In genomic region chr10:49538381-49539319, GRCh38 we compare ENCODE assay signal across 1 cellular context.
A peak's percentile ranks its signal among the peaks of the same experiment; 100 is the strongest.
TF ChIP-seq lines count a peak whose summit lies in the region.

ERCC6 (minus strand) TSS chr10:49539121.

TF ChIP-seq in HepG2, 621 proteins besides CTCF, POLR2A, EP300 and RAD21 (continued from another document and continues in another):
- TF ChIP-seq TBP (CRISPR knock-in tag; IDR thresholded peaks at IDR 0.05), result 0 out of 2 replicates have a peak, but pooled peaks have one; percentile 22
- TF ChIP-seq ZNF746 (CRISPR knock-in tag; IDR thresholded peaks at IDR 0.05), result peak; percentile 50; the same call in 1 of the 2 replicates
- TF ChIP-seq ZNF234 (CRISPR knock-in tag; conservative IDR thresholded peaks at IDR 0.05), result 0 out of 2 replicates have a peak, but pooled peaks have one; percentile 24
- no peak for TF ChIP-seq ZNF468 (CRISPR knock-in tag; IDR thresholded peaks at IDR 0.05)
- TF ChIP-seq MTERF4 (CRISPR knock-in tag; IDR thresholded peaks at IDR 0.05), result no peak
- TF ChIP-seq, protein P1, sequence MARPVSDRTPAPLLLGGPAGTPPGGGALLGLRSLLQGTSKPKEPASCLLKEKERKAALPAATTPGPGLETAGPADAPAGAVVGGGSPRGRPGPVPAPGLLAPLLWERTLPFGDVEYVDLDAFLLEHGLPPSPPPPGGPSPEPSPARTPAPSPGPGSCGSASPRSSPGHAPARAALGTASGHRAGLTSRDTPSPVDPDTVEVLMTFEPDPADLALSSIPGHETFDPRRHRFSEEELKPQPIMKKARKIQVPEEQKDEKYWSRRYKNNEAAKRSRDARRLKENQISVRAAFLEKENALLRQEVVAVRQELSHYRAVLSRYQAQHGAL (CRISPR knock-in tag; IDR thresholded peaks at IDR 0.05; ENCODE audit: not compliant biosample characterization), result no peak
- TF ChIP-seq, protein P2, sequence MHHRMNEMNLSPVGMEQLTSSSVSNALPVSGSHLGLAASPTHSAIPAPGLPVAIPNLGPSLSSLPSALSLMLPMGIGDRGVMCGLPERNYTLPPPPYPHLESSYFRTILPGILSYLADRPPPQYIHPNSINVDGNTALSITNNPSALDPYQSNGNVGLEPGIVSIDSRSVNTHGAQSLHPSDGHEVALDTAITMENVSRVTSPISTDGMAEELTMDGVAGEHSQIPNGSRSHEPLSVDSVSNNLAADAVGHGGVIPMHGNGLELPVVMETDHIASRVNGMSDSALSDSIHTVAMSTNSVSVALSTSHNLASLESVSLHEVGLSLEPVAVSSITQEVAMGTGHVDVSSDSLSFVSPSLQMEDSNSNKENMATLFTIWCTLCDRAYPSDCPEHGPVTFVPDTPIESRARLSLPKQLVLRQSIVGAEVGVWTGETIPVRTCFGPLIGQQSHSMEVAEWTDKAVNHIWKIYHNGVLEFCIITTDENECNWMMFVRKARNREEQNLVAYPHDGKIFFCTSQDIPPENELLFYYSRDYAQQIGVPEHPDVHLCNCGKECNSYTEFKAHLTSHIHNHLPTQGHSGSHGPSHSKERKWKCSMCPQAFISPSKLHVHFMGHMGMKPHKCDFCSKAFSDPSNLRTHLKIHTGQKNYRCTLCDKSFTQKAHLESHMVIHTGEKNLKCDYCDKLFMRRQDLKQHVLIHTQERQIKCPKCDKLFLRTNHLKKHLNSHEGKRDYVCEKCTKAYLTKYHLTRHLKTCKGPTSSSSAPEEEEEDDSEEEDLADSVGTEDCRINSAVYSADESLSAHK (CRISPR knock-in tag; IDR thresholded peaks at IDR 0.05; ENCODE audit: borderline replicate concordance), result no peak
- TF ChIP-seq ZNF503 (CRISPR knock-in tag; IDR thresholded peaks at IDR 0.05), result peak; percentile 69; the same call in 1 of the 2 replicates
- no peak for TF ChIP-seq ZNF326 (CRISPR knock-in tag; IDR thresholded peaks at IDR 0.05; ENCODE audit: borderline replicate concordance)
- no peak for TF ChIP-seq NCOA5 (CRISPR knock-in tag; IDR thresholded peaks at IDR 0.05)
- TF ChIP-seq GPN1 (CRISPR knock-in tag; IDR thresholded peaks at IDR 0.05; ENCODE audit: borderline replicate concordance), result no peak
- TF ChIP-seq FOXA1 (IDR thresholded peaks at IDR 0.05), result no peak
- 0 out of 2 replicates have a peak, but pooled peaks have one; percentile 12 for TF ChIP-seq FOXA1 (CRISPR knock-in tag; IDR thresholded peaks at IDR 0.05)
- no peak for TF ChIP-seq NFE2L1 (CRISPR knock-in tag; IDR thresholded peaks at IDR 0.05; ENCODE audit: borderline replicate concordance)
- peak; percentile 97 for TF ChIP-seq EED (CRISPR knock-in tag; IDR thresholded peaks at IDR 0.05)
- no peak for TF ChIP-seq SRSF9 (IDR thresholded peaks at IDR 0.05; ENCODE audit: borderline replicate concordance, insufficient read depth, low read depth, low read length, poor library complexity, severe bottlenecking)
- TF ChIP-seq, protein P3, sequence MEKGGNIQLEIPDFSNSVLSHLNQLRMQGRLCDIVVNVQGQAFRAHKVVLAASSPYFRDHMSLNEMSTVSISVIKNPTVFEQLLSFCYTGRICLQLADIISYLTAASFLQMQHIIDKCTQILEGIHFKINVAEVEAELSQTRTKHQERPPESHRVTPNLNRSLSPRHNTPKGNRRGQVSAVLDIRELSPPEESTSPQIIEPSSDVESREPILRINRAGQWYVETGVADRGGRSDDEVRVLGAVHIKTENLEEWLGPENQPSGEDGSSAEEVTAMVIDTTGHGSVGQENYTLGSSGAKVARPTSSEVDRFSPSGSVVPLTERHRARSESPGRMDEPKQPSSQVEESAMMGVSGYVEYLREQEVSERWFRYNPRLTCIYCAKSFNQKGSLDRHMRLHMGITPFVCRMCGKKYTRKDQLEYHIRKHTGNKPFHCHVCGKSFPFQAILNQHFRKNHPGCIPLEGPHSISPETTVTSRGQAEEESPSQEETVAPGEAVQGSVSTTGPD (CRISPR knock-in tag; IDR thresholded peaks at IDR 0.05), result no peak
- no peak for TF ChIP-seq TOE1 (CRISPR knock-in tag; IDR thresholded peaks at IDR 0.05)
- peak; percentile 77 for TF ChIP-seq SPEN (CRISPR knock-in tag; IDR thresholded peaks at IDR 0.05; ENCODE audit: low read depth)
- TF ChIP-seq ATF3 (CRISPR knock-in tag; IDR thresholded peaks at IDR 0.05), result no peak; the same call in none of the 2 replicates
- no peak for TF ChIP-seq ZBTB1 (CRISPR knock-in tag; IDR thresholded peaks at IDR 0.05; ENCODE audit: borderline replicate concordance)
- no peak for TF ChIP-seq RFXANK (CRISPR knock-in tag; IDR thresholded peaks at IDR 0.05)
- TF ChIP-seq RXRB (CRISPR knock-in tag; IDR thresholded peaks at IDR 0.05; ENCODE audit: borderline replicate concordance), result no peak; the same call in 1 of the 2 replicates
- no peak for TF ChIP-seq SETDB1 (CRISPR knock-in tag; IDR thresholded peaks at IDR 0.05; ENCODE audit: borderline replicate concordance)
- TF ChIP-seq ZNF17 (CRISPR knock-in tag; IDR thresholded peaks at IDR 0.05), result no peak
- TF ChIP-seq FOSL2 (CRISPR knock-in tag; IDR thresholded peaks at IDR 0.05), result no peak
- peak; percentile 74; the same call in 1 of the 2 replicates for TF ChIP-seq ZNF724P (CRISPR knock-in tag; IDR thresholded peaks at IDR 0.05; ENCODE audit: borderline replicate concordance)
- TF ChIP-seq, protein P4, sequence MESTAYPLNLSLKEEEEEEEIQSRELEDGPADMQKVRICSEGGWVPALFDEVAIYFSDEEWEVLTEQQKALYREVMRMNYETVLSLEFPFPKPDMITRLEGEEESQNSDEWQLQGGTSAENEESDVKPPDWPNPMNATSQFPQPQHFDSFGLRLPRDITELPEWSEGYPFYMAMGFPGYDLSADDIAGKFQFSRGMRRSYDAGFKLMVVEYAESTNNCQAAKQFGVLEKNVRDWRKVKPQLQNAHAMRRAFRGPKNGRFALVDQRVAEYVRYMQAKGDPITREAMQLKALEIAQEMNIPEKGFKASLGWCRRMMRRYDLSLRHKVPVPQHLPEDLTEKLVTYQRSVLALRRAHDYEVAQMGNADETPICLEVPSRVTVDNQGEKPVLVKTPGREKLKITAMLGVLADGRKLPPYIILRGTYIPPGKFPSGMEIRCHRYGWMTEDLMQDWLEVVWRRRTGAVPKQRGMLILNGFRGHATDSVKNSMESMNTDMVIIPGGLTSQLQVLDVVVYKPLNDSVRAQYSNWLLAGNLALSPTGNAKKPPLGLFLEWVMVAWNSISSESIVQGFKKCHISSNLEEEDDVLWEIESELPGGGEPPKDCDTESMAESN (CRISPR knock-in tag; conservative IDR thresholded peaks at IDR 0.05), result peak; percentile 67; the same call in 1 of the 2 replicates
- no peak; the same call in 1 of the 2 replicates for TF ChIP-seq STAT5B (CRISPR knock-in tag; IDR thresholded peaks at IDR 0.05)
- TF ChIP-seq NR2F6 (IDR thresholded peaks at IDR 0.05), result no peak
- no peak for TF ChIP-seq NR2F6 (CRISPR knock-in tag; IDR thresholded peaks at IDR 0.05)
- no peak for TF ChIP-seq HNF4A (CRISPR knock-in tag; IDR thresholded peaks at IDR 0.05)
- no peak for TF ChIP-seq NFRKB (IDR thresholded peaks at IDR 0.05)
- TF ChIP-seq RBAK (CRISPR knock-in tag; IDR thresholded peaks at IDR 0.05), result 0 out of 2 replicates have a peak, but pooled peaks have one; percentile 35
- TF ChIP-seq, protein P5, sequence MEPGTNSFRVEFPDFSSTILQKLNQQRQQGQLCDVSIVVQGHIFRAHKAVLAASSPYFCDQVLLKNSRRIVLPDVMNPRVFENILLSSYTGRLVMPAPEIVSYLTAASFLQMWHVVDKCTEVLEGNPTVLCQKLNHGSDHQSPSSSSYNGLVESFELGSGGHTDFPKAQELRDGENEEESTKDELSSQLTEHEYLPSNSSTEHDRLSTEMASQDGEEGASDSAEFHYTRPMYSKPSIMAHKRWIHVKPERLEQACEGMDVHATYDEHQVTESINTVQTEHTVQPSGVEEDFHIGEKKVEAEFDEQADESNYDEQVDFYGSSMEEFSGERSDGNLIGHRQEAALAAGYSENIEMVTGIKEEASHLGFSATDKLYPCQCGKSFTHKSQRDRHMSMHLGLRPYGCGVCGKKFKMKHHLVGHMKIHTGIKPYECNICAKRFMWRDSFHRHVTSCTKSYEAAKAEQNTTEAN (CRISPR knock-in tag; conservative IDR thresholded peaks at IDR 0.05), result no peak
- no peak for TF ChIP-seq CHCHD3 (CRISPR knock-in tag; IDR thresholded peaks at IDR 0.05)
- TF ChIP-seq, protein P6, sequence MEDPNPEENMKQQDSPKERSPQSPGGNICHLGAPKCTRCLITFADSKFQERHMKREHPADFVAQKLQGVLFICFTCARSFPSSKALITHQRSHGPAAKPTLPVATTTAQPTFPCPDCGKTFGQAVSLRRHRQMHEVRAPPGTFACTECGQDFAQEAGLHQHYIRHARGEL (CRISPR knock-in tag; IDR thresholded peaks at IDR 0.05), result peak; percentile 48; the same call in 1 of the 2 replicates
- peak; percentile 73; the same call in 1 of the 2 replicates for TF ChIP-seq ZGPAT (CRISPR knock-in tag; IDR thresholded peaks at IDR 0.05)
- TF ChIP-seq, protein P7, sequence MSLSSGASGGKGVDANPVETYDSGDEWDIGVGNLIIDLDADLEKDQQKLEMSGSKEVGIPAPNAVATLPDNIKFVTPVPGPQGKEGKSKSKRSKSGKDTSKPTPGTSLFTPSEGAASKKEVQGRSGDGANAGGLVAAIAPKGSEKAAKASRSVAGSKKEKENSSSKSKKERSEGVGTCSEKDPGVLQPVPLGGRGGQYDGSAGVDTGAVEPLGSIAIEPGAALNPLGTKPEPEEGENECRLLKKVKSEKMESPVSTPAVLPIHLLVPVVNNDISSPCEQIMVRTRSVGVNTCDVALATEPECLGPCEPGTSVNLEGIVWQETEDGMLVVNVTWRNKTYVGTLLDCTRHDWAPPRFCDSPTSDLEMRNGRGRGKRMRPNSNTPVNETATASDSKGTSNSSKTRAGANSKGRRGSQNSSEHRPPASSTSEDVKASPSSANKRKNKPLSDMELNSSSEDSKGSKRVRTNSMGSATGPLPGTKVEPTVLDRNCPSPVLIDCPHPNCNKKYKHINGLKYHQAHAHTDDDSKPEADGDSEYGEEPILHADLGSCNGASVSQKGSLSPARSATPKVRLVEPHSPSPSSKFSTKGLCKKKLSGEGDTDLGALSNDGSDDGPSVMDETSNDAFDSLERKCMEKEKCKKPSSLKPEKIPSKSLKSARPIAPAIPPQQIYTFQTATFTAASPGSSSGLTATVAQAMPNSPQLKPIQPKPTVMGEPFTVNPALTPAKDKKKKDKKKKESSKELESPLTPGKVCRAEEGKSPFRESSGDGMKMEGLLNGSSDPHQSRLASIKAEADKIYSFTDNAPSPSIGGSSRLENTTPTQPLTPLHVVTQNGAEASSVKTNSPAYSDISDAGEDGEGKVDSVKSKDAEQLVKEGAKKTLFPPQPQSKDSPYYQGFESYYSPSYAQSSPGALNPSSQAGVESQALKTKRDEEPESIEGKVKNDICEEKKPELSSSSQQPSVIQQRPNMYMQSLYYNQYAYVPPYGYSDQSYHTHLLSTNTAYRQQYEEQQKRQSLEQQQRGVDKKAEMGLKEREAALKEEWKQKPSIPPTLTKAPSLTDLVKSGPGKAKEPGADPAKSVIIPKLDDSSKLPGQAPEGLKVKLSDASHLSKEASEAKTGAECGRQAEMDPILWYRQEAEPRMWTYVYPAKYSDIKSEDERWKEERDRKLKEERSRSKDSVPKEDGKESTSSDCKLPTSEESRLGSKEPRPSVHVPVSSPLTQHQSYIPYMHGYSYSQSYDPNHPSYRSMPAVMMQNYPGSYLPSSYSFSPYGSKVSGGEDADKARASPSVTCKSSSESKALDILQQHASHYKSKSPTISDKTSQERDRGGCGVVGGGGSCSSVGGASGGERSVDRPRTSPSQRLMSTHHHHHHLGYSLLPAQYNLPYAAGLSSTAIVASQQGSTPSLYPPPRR (CRISPR knock-in tag; IDR thresholded peaks at IDR 0.05; ENCODE audit: borderline replicate concordance), result peak; percentile 39; the same call in 1 of the 2 replicates
- TF ChIP-seq IKZF4 (CRISPR knock-in tag; IDR thresholded peaks at IDR 0.05; ENCODE audit: borderline replicate concordance, low read depth, not compliant biosample characterization), result no peak
- TF ChIP-seq CHD2 (IDR thresholded peaks at IDR 0.05; ENCODE audit: low read depth, low read length), result no peak
- peak; percentile 96 for TF ChIP-seq GABPB1 (CRISPR knock-in tag; IDR thresholded peaks at IDR 0.05)
- no peak for TF ChIP-seq U2AF2 (IDR thresholded peaks at IDR 0.05; ENCODE audit: low read depth, low read length)
- TF ChIP-seq ZNF790 (CRISPR knock-in tag; IDR thresholded peaks at IDR 0.05; ENCODE audit: borderline replicate concordance), result no peak
- TF ChIP-seq ZNF225 (CRISPR knock-in tag; IDR thresholded peaks at IDR 0.05), result peak; percentile 72; the same call in 1 of the 2 replicates
- TF ChIP-seq REXO4 (CRISPR knock-in tag; IDR thresholded peaks at IDR 0.05; ENCODE audit: borderline replicate concordance), result no peak
- no peak for TF ChIP-seq ZNF33A (CRISPR knock-in tag; IDR thresholded peaks at IDR 0.05; ENCODE audit: borderline replicate concordance)
- TF ChIP-seq KDM1A (CRISPR knock-in tag; IDR thresholded peaks at IDR 0.05), result no peak
- TF ChIP-seq ZNF546 (CRISPR knock-in tag; conservative IDR thresholded peaks at IDR 0.05), result no peak; the same call in 1 of the 2 replicates
- peak; percentile 78 for TF ChIP-seq ELF1 (CRISPR knock-in tag; IDR thresholded peaks at IDR 0.05)
